Comparison of ENCODE assay signal across 24 cellular contexts in the genomic region with DNA sequence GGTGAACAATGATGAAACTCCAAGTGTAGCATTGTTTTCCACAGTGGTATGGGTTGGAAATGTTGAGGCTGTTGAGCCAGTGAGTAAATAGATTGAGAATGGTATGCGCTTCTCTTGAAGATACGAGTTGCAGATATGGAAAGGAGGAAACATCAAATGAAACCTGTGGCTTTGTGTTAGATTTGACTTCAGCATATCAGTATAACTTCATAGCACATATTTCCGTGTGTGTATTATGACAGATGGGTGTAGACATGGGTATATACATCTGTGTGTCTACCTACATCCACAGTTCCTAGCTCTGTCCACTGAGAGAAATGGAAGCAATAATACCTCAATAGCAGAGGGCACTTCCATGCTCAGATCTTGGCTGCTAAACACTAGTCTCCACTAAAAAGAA.
"Had no signal": no experiment of that assay in that cellular context is flagged by ENCODE, and none has a peak within 500 bp of the region (broad histone marks: within the 10 kb centered on the region; RNA-seq: fewer than 3 reads in every experiment).

No MANE protein-coding gene starts in this region.

- ATAC-seq: activated CD8-positive, alpha-beta T cell treated with anti-CD3 and anti-CD28 coated beads, Interleukin-2, amount 10 ng/mL, durations not matched to agents 7 days and 5 days; body of pancreas; K562 had no signal

- H3K27ac ChIP-seq: ascending aorta, body of pancreas, SJSA1 had no signal

- DNase-seq: activated B cell treated with CpG ODN at 0.5 μM for 24 hours; activated CD4-positive, alpha-beta T cell treated with anti-CD3 and anti-CD28 coated beads for 4 hours; activated CD8-positive, alpha-beta memory T cell treated with anti-CD3 and anti-CD28 coated beads, Interleukin-2, amount 50 U/mL, for 48 hours; activated CD8-positive, alpha-beta T cell treated with anti-CD3 and anti-CD28 coated beads, Interleukin-2, amount 10 ng/mL, durations not matched to agents 7 days and 5 days; activated effector memory CD4-positive, alpha-beta T cell treated with anti-CD3 and anti-CD28 coated beads, Interleukin-2, amount 50 U/mL, for 16 hours; activated naive CD4-positive, alpha-beta T cell treated with anti-CD3 and anti-CD28 coated beads for 36 hours; amniotic stem cell; body of pancreas; central memory CD4-positive, alpha-beta T cell; Karpas-422; MM.1S; NCI-H1105; NCI-H1436; NCI-H1694 treated with DMSO at 0.1 percent for 48 hours; NCI-H2029 treated with DMSO at 0.1 percent for 48 hours; NCI-H345; NCI-H510A treated with DMSO at 0.1 percent for 48 hours; NCI-H69; NK-92 treated with Interleukin-12 subunit alpha and Interleukin-12 subunit beta, amount 100 ng/mL, for 24 hours; SHP77 had no signal

- H3K4me3 Mint-ChIP-seq: activated B cell treated with CpG ODN at 0.5 μM for 24 hours; activated CD8-positive, alpha-beta T cell treated with anti-CD3 and anti-CD28 coated beads, Interleukin-2, amount 10 ng/mL, durations not matched to agents 7 days and 5 days; activated naive CD4-positive, alpha-beta T cell treated with anti-CD3 and anti-CD28 coated beads for 36 hours; T-helper 1 cell treated with Interleukin-12 subunit alpha and Interleukin-12 subunit beta and Interleukin-4 antibody, amounts not matched to agents 30 μg/mL and 1 μg/mL, for 36 hours had no signal

- H3K27ac Mint-ChIP-seq: activated B cell treated with CpG ODN at 0.5 μM for 24 hours; activated CD8-positive, alpha-beta T cell treated with anti-CD3 and anti-CD28 coated beads, Interleukin-2, amount 10 ng/mL, durations not matched to agents 7 days and 5 days; activated naive CD4-positive, alpha-beta T cell treated with anti-CD3 and anti-CD28 coated beads for 36 hours; T-helper 1 cell treated with Interleukin-12 subunit alpha and Interleukin-12 subunit beta and Interleukin-4 antibody, amounts not matched to agents 30 μg/mL and 1 μg/mL, for 36 hours had no signal
